In the genomic region with DNA sequence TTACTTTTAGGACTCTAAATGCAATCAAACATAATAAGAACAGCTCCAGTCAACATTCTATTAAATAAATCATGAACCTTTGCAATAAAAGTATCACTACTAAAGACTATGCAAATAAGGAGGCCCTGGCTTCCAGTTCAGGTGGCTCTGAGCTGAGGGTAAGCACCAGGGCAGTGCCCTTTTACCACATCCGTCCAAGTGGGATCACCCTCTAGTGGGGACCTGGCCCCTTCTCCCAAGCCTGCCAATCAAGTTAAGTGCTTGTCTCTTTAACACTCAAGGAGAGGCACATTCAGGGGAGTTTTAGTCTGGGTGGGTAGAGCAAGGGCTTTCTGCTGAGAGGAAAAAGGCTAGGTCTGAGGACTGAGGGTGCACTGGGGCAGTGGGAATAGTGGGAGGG, we compare ENCODE assay signal across 1 cellular context.
A peak's percentile ranks its signal among the peaks of the same experiment; 100 is the strongest.
TF ChIP-seq lines count a peak whose summit lies in the region.

No MANE protein-coding gene starts in this region.

TF ChIP-seq in GM12878, 131 proteins besides CTCF, POLR2A, EP300 and RAD21:
- TF ChIP-seq NR2F1 (conservative IDR thresholded peaks at IDR 0.05) = peak; percentile 62
- no peak for TF ChIP-seq WRNIP1 (IDR thresholded peaks at IDR 0.05; ENCODE audit: borderline replicate concordance, low read depth, low read length)
- TF ChIP-seq, protein P1, sequence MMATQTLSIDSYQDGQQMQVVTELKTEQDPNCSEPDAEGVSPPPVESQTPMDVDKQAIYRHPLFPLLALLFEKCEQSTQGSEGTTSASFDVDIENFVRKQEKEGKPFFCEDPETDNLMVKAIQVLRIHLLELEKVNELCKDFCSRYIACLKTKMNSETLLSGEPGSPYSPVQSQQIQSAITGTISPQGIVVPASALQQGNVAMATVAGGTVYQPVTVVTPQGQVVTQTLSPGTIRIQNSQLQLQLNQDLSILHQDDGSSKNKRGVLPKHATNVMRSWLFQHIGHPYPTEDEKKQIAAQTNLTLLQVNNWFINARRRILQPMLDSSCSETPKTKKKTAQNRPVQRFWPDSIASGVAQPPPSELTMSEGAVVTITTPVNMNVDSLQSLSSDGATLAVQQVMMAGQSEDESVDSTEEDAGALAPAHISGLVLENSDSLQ (IDR thresholded peaks at IDR 0.05) = peak; percentile 46; the same call in 1 of the 2 replicates
- no peak for TF ChIP-seq CBX3 (IDR thresholded peaks at IDR 0.05; ENCODE audit: borderline replicate concordance, low read depth)
